ENCODE assay signal across 9 cellular contexts in the genomic region with DNA sequence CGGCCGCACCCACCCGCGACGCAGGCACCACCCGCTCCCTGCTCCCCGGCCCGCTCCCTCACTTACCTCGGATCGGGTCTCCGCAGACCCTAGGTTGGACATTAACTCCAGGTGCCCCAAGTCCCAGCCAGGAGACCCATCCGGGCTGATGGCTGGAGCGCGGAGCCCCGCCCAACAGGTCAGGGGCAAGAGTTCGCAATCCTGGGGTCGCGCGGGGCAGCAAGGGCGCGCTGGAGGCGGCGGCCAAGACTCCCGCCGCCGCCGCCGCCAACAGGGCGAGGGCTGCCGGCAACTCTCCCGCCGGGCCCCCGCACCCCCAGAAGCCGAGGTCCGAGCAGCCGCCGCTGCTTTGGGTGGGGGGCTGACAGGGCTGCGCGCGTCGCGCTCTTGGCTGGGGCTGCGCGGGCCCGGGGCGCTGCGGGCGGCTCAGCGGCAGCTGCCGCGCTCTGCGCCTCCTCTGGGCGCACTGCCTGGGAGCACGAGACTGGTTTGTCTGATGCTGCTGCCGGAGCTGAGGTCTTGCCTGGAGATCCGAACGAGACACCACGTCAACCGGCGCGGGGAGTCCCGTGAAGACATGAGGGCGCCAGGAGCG.
DNase-seq lines count a peak whose midpoint lies in the region; ATAC-seq, FAIRE-seq and TF ChIP-seq lines count a peak whose summit lies in the region.
"Had no signal": no experiment of that assay in that cellular context is flagged by ENCODE, and none has a peak within 500 bp of the region (broad histone marks: within the 10 kb centered on the region; RNA-seq: fewer than 3 reads in every experiment).

No MANE protein-coding gene starts in this region.

- H3K4me1 ChIP-seq in mucosa of stomach (ENCODE audit: control insufficient read depth, insufficient read depth, low read length), result peaks cover 34% of the 10 kb centered on the region

- H3K27me3 ChIP-seq in mucosa of stomach (ENCODE audit: control insufficient read depth, insufficient read depth, low read length), result peaks cover 76% of the 10 kb centered on the region

- DNase-seq in DMS 273 (lab: John Stamatoyannopoulos, UW; ENCODE audit: unreplicated experiment) (peak; percentile 85), DMS 273 treated with DMSO at 0.1 percent for 48 hours (lab: John Stamatoyannopoulos, UW) (no peak), NCI-H446 (lab: John Stamatoyannopoulos, UW) (peak; percentile 35 to 79), epithelial cell of esophagus (ENCODE audit: low read depth) (peak; percentile 62), RCC 7860 (ENCODE audit: low spot score) (no peak), NCI-H774 (lab: John Stamatoyannopoulos, UW) (no peak)

- H3K9ac ChIP-seq in mucosa of stomach (ENCODE audit: low read length), result peak overlapping the region; percentile 10

- H3K36me3 ChIP-seq in mucosa of stomach (ENCODE audit: control insufficient read depth, insufficient read depth, low read length), result no peaks in the 10 kb centered on the region

- no peak for FAIRE-seq in RCC 7860 (lab: Jason Lieb, UNC)
- FAIRE-seq: A204.1 had no signal

- no peak overlapping the region for H3K4me3 ChIP-seq in epithelial cell of esophagus (ENCODE audit: low read length)
- no peak overlapping the region for H3K4me3 ChIP-seq in mucosa of stomach (ENCODE audit: low read length)

- no peak for ATAC-seq in HG03457 (IDR thresholded peaks at IDR 0.05; ENCODE audit: unreplicated experiment)

- H3K9me3 ChIP-seq in mucosa of stomach (ENCODE audit: control insufficient read depth, low read length), result no peaks in the 10 kb centered on the region

- TF ChIP-seq CTCF in epithelial cell of esophagus (IDR thresholded peaks at IDR 0.05; ENCODE audit: insufficient read depth, low read depth, low read length, missing control alignments), result no peak

Comparison
In these comparisons a context has a peak if more than half of its experiments do, and no peak if none do; other contexts are left out.
1. DNase-seq: peak in DMS 273 (single experiment), NCI-H446 (2 of 2) and epithelial cell of esophagus (single experiment); none in DMS 273 treated with DMSO at 0.1 percent for 48 hours (single experiment), RCC 7860 (single experiment) and NCI-H774 (single experiment).